29 cellular contexts compared by ENCODE assay signal in the genomic region with DNA sequence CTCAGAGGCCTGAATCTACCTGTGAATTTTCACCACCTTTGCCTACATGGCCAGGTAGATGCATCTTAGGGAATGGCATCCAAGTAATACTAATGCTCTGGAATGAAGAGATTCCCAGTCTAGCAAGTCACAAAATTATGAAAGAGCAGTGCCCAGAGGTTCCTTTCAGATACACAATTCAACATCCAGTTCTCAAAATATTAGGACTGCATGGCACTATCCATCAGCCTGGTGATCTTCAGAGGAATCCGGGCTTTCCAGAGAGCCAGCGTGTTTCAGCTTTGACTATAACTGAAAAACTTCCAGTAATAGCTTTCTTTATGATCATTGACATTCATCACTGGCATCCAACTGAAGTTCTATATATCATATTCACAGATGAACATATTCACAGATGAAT.
DNase-seq lines count a peak whose midpoint lies in the region; ATAC-seq and TF ChIP-seq lines count a peak whose summit lies in the region.
"Had no signal": no experiment of that assay in that cellular context is flagged by ENCODE, and none has a peak within 500 bp of the region (broad histone marks: within the 10 kb centered on the region; RNA-seq: fewer than 3 reads in every experiment).

No MANE protein-coding gene starts in this region.

- H2AFZ ChIP-seq in trophoblast cell (ENCODE audit: insufficient read depth, low read length, poor library complexity): no peak overlapping the region

- H4K12ac ChIP-seq in trophoblast cell (ENCODE audit: low read depth, low read length): no peak overlapping the region

- H3K4me3 ChIP-seq in esophagus muscularis mucosa (no peak overlapping the region), trophoblast cell (ENCODE audit: low read depth, low read length) (no peak overlapping the region), body of pancreas (no peak overlapping the region)
- H3K4me3 ChIP-seq: A549; BLaER1; BLaER1 treated with 17β-estradiol and CSF1 and Interleukin-3, amounts not matched to agents 10 nM and 100 nM had no signal

- intact Hi-C loops in esophagus muscularis mucosa (cut with DNase I): no loop called here
- intact Hi-C loops in body of pancreas (cut with DNase I): no loop called here

- no peak overlapping the region for H3K18ac ChIP-seq in trophoblast cell (ENCODE audit: low read length)

- no peak overlapping the region for H3K9ac ChIP-seq in trophoblast cell (ENCODE audit: low read length)
- H3K9ac ChIP-seq: BLaER1; BLaER1 treated with 17β-estradiol and CSF1 and Interleukin-3, amounts not matched to agents 10 nM and 100 nM had no signal

- no peaks in the 10 kb centered on the region for H3K79me1 ChIP-seq in trophoblast cell (ENCODE audit: low read length)

- no peak overlapping the region for H3K23ac ChIP-seq in trophoblast cell (ENCODE audit: low read length)

- TF ChIP-seq CTCF in esophagus muscularis mucosa (IDR thresholded peaks at IDR 0.05) (no peak), body of pancreas (IDR thresholded peaks at IDR 0.05) (no peak)

- no peaks in the 10 kb centered on the region for H3K27me3 ChIP-seq in esophagus muscularis mucosa
- no peaks in the 10 kb centered on the region for H3K27me3 ChIP-seq in trophoblast cell (ENCODE audit: insufficient read depth, low read length)
- no peaks in the 10 kb centered on the region for H3K27me3 ChIP-seq in body of pancreas
- H3K27me3 ChIP-seq: BE2C; BLaER1; BLaER1 treated with 17β-estradiol and CSF1 and Interleukin-3, amounts not matched to agents 10 nM and 100 nM had no signal

- H2BK12ac ChIP-seq in trophoblast cell (ENCODE audit: low read length): no peak overlapping the region

- no peak overlapping the region for H3K14ac ChIP-seq in trophoblast cell (ENCODE audit: low read length)

- no peak for TF ChIP-seq EP300 in esophagus muscularis mucosa (IDR thresholded peaks at IDR 0.05)

- ATAC-seq in body of pancreas: no peak
- ATAC-seq: A549; CD8-positive, alpha-beta T cell had no signal

- no peak overlapping the region for H3K27ac ChIP-seq in esophagus muscularis mucosa (replicated peaks in 1 of 4)
- no peak overlapping the region for H3K27ac ChIP-seq in trophoblast cell (ENCODE audit: low read depth, low read length)
- H3K27ac ChIP-seq in body of pancreas: no peak overlapping the region
- H3K27ac ChIP-seq: 22Rv1; A549; BLaER1; BLaER1 treated with 17β-estradiol and CSF1 and Interleukin-3, amounts not matched to agents 10 nM and 100 nM; C4-2B had no signal

- H3K4me1 ChIP-seq in esophagus muscularis mucosa (no peaks in the 10 kb centered on the region), trophoblast cell (ENCODE audit: control insufficient read depth in 1 of 2, insufficient read depth in 2 of 2, low read length in 2 of 2) (no peaks in the 10 kb centered on the region), body of pancreas (no peaks in the 10 kb centered on the region)
- H3K4me1 ChIP-seq: A549; BE2C; BLaER1; BLaER1 treated with 17β-estradiol and CSF1 and Interleukin-3, amounts not matched to agents 10 nM and 100 nM; Caco-2 had no signal

- no peaks in the 10 kb centered on the region for H3K79me2 ChIP-seq in trophoblast cell (ENCODE audit: control insufficient read depth, insufficient read depth, low read length, poor library complexity)

- H3K9me3 ChIP-seq in esophagus muscularis mucosa (no peaks in the 10 kb centered on the region), trophoblast cell (ENCODE audit: insufficient read depth, low read depth, low read length) (no peaks in the 10 kb centered on the region), body of pancreas (no peaks in the 10 kb centered on the region)
- H3K9me3 ChIP-seq: A549; BE2C; BLaER1; BLaER1 treated with 17β-estradiol and CSF1 and Interleukin-3, amounts not matched to agents 10 nM and 100 nM; Caco-2 had no signal

- DNase-seq in esophagus muscularis mucosa (ENCODE audit: extremely low spot score): peak; percentile 34
- DNase-seq in trophoblast cell: peak; percentile 55 to 88
- no peak for DNase-seq in D341Med (ENCODE audit: low spot score)
- no peak for DNase-seq in body of pancreas
- DNase-seq: 8988T; ACHN; AML-193; BE2C; C1 segment of cervical spinal cord; Caco-2; Calu3; CD4-positive, alpha-beta memory T cell; CD4-positive, alpha-beta T cell; CD4-positive, CD25-positive, alpha-beta regulatory T cell; CD8-positive, alpha-beta memory T cell; CD8-positive, alpha-beta T cell; COR-L47; DMS 273 treated with DMSO at 0.1 percent for 48 hours; DMS153; DMS53; DMS79; DMS79 treated with DMSO at 0.1 percent for 48 hours; DND-41; EL had no signal

- no peak overlapping the region for H4K91ac ChIP-seq in trophoblast cell (ENCODE audit: low read depth, low read length)

- WGBS in esophagus muscularis mucosa: 77% methylated on average over 2 of the region's 2 CpGs
- no CpG with 5 or more reads among the region's 2 CpGs for WGBS in trophoblast cell (ENCODE audit: extremely low coverage, insufficient coverage, insufficient read length)
- WGBS in body of pancreas, 2 donors: 81 to 84% methylated on average over 2 of the region's 2 CpGs

- TF ChIP-seq POLR2A in esophagus muscularis mucosa (IDR thresholded peaks at IDR 0.05; ENCODE audit: low read depth): no peak
- no peak for TF ChIP-seq POLR2A in body of pancreas (IDR thresholded peaks at IDR 0.05)

- H2AK5ac ChIP-seq in trophoblast cell (ENCODE audit: low read length): no peak overlapping the region

- H4K8ac ChIP-seq in trophoblast cell (ENCODE audit: low read depth, low read length): no peak overlapping the region

- H3K36me3 ChIP-seq in esophagus muscularis mucosa (no peaks in the 10 kb centered on the region), trophoblast cell (ENCODE audit: control insufficient read depth in 1 of 2, insufficient read depth in 2 of 2, low read length in 2 of 2) (no peaks in the 10 kb centered on the region), body of pancreas (replicated peaks in 1 of 2; ENCODE audit: insufficient read depth in 1 of 2, low read depth in 2 of 2) (no peaks in the 10 kb centered on the region)
- H3K36me3 ChIP-seq: BE2C; BLaER1; BLaER1 treated with 17β-estradiol and CSF1 and Interleukin-3, amounts not matched to agents 10 nM and 100 nM had no signal

- no peak overlapping the region for H3K4ac ChIP-seq in trophoblast cell (ENCODE audit: low read depth, low read length)

- H2BK5ac ChIP-seq in trophoblast cell (ENCODE audit: low read depth, low read length, poor library complexity): no peak overlapping the region

- H3K4me2 ChIP-seq in trophoblast cell (ENCODE audit: low read length): no peak overlapping the region
- H3K4me2 ChIP-seq: A549; BLaER1; BLaER1 treated with 17β-estradiol and CSF1 and Interleukin-3, amounts not matched to agents 10 nM and 100 nM had no signal

- no peak overlapping the region for H2BK120ac ChIP-seq in trophoblast cell (ENCODE audit: insufficient read depth, low read length, poor library complexity)

Comparison
In these comparisons a context has a peak if more than half of its experiments do, and no peak if none do; other contexts are left out.
1. DNase-seq: peak in esophagus muscularis mucosa (single experiment) and trophoblast cell (2 of 2); none in D341Med (single experiment) and body of pancreas (0 of 4).